ENCODE assay signal across 1 cellular context in the genomic region with DNA sequence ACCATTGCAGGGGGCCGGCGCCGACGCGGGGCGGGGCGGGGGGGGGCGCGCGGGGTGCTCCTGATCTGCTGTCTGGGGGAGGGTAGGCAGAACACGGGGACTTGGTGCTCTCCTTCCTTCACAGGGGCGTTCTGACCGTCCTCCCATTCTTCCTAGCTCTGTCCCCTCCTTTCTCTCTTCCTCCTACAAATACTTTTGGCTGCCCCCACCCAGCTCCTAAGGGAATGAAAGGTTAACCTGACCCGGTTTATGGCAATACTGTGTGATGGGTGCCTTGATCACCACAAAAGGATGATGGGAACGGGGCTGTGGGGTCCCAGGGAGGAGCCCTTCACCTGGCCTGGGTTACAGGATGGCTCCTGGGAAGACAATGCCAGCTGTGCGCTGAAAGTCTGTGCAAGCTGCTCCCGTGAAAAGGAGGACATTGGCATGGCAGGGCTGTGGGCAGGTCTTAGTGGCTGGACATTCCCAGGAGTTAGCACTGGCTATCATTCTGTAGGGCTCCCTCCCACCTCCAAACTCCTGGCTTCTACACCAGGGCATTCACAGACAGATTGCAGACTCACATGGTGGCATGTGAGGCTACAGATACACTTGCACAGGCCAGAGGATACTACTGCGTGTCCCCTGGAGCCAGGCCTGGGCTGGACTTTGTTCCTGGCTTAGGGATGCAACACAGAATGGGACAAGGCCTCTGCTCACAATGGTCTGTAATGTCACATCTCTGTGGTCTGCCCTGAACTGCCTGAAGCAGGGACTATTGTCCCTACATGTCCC.
TF ChIP-seq lines count a peak whose summit lies in the region.

No MANE protein-coding gene starts in this region.

TF ChIP-seq in SK-N-SH, 30 proteins besides CTCF, POLR2A, EP300 and RAD21 (continued from another document):
- TF ChIP-seq, protein P1, sequence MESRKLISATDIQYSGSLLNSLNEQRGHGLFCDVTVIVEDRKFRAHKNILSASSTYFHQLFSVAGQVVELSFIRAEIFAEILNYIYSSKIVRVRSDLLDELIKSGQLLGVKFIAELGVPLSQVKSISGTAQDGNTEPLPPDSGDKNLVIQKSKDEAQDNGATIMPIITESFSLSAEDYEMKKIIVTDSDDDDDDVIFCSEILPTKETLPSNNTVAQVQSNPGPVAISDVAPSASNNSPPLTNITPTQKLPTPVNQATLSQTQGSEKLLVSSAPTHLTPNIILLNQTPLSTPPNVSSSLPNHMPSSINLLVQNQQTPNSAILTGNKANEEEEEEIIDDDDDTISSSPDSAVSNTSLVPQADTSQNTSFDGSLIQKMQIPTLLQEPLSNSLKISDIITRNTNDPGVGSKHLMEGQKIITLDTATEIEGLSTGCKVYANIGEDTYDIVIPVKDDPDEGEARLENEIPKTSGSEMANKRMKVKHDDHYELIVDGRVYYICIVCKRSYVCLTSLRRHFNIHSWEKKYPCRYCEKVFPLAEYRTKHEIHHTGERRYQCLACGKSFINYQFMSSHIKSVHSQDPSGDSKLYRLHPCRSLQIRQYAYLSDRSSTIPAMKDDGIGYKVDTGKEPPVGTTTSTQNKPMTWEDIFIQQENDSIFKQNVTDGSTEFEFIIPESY (IDR thresholded peaks at IDR 0.05; ENCODE audit: borderline replicate concordance, low read depth): no peak
- TF ChIP-seq ELF1 (IDR thresholded peaks at IDR 0.05): no peak
- no peak for TF ChIP-seq FOSL2 (IDR thresholded peaks at IDR 0.05; ENCODE audit: borderline replicate concordance, low read depth)
